1 cellular context compared by ENCODE assay signal in the genomic region with DNA sequence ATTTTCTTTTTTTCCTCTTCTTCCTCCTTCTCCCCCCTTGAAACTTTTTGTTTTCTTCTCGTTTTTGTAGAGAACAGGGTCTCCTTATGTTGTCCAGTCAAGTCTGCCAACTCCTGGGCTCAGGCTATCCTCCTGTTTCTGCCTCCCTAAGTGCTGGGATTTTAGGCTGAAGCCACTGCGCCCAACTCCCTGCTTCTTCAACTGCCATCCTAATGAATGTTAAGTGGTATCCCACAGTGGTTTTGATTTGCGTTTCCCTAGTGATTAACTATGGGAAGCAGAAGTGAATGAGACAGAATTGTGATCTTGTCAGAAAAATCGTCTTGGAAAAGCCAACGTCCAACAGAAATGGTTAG.
TF ChIP-seq lines count a peak whose summit lies in the region.

No MANE protein-coding gene starts in this region.

TF ChIP-seq in SK-N-SH treated with all-trans-retinoic acid at 6 μM for 48 hours, 23 proteins besides CTCF, POLR2A, EP300 and RAD21 (continued from another document):
- TF ChIP-seq, protein P1, sequence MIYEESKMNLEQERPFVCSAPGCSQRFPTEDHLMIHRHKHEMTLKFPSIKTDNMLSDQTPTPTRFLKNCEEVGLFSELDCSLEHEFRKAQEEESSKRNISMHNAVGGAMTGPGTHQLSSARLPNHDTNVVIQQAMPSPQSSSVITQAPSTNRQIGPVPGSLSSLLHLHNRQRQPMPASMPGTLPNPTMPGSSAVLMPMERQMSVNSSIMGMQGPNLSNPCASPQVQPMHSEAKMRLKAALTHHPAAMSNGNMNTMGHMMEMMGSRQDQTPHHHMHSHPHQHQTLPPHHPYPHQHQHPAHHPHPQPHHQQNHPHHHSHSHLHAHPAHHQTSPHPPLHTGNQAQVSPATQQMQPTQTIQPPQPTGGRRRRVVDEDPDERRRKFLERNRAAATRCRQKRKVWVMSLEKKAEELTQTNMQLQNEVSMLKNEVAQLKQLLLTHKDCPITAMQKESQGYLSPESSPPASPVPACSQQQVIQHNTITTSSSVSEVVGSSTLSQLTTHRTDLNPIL (CRISPR knock-in tag; IDR thresholded peaks at IDR 0.05; ENCODE audit: low read depth): no peak
- TF ChIP-seq OSR1 (CRISPR knock-in tag; IDR thresholded peaks at IDR 0.05) (no peak), CSDC2 (CRISPR knock-in tag; IDR thresholded peaks at IDR 0.05) (no peak), ISL1 (CRISPR knock-in tag; IDR thresholded peaks at IDR 0.05) (no peak), ARNTL (CRISPR knock-in tag; IDR thresholded peaks at IDR 0.05; ENCODE audit: borderline replicate concordance, low read depth) (no peak)
- TF ChIP-seq, protein P2, sequence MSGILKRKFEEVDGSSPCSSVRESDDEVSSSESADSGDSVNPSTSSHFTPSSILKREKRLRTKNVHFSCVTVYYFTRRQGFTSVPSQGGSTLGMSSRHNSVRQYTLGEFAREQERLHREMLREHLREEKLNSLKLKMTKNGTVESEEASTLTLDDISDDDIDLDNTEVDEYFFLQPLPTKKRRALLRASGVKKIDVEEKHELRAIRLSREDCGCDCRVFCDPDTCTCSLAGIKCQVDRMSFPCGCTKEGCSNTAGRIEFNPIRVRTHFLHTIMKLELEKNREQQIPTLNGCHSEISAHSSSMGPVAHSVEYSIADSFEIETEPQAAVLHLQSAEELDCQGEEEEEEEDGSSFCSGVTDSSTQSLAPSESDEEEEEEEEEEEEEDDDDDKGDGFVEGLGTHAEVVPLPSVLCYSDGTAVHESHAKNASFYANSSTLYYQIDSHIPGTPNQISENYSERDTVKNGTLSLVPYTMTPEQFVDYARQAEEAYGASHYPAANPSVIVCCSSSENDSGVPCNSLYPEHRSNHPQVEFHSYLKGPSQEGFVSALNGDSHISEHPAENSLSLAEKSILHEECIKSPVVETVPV (CRISPR knock-in tag; IDR thresholded peaks at IDR 0.05): no peak
TF ChIP-seq in SK-N-SH treated with all-trans-retinoic acid at 6 μM for 48 hours: peak in this region for 0.
